8 cellular contexts compared by ENCODE assay signal in the genomic region with DNA sequence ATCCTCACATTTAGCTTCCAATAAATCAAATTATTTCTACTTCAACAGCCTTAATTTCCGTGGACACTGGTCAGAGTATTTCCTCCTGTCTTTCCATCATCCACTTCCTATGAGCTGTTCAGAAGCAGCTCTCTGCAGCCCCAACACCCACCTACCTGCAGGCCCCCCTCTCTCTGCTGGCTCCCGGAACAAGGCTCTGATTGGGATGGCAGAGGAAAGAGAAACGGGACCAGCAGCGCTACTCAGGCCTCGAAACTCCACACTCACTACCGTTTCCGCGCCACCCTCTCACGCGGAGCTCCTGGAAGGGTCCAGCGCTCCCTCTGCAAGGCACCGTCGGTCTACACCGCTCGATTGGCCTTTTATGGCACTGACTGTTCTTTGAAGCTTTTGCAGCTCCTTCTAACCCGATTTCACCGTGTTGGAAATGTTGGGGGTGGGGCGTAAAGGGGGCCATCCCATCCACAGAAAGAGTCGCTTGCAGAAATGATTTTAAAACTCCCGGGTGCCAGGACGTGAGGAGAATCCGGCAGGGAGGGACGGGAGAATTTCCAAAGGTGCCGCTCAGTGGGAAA. TPM values are rescaled to one million over a fixed set of nuclear protein-coding genes. Genes with fewer than 3 reads are reported as not detected.
DNase-seq lines count a peak whose midpoint lies in the region; TF ChIP-seq lines count a peak whose summit lies in the region.

No MANE protein-coding gene starts in this region.

- H3K36me3 ChIP-seq in MM.1S (replicated peaks; ENCODE audit: insufficient read depth, low read length) = no peaks in the 10 kb centered on the region
- H3K36me3 ChIP-seq in skeletal muscle satellite cell (ENCODE audit: insufficient read depth, low read length) = no peaks in the 10 kb centered on the region

- peak overlapping the region; percentile 62 for H3K9ac ChIP-seq in H9 (ENCODE audit: extremely low read depth, insufficient read length, low read length)
- H3K9ac ChIP-seq in MM.1S (ENCODE audit: low read length) = peak overlapping the region; percentile 89
- peak overlapping the region; percentile 86 for H3K9ac ChIP-seq in skeletal muscle satellite cell (ENCODE audit: low read depth, low read length)

- H2BK20ac ChIP-seq in H9 (ENCODE audit: low read depth, low read length, poor library complexity, severe bottlenecking) = no peak overlapping the region

- no peak overlapping the region for H2AFZ ChIP-seq in H9 (ENCODE audit: low read length)
- H2AFZ ChIP-seq in MM.1S (ENCODE audit: low read length) = peak overlapping the region; percentile 92

- peaks cover 22% of the 10 kb centered on the region for H3K23me2 ChIP-seq in H9 (ENCODE audit: insufficient read length, low read depth, low read length, poor library complexity, severe bottlenecking)

- H4K5ac ChIP-seq in H9 (ENCODE audit: insufficient read length, low read depth, low read length) = peak overlapping the region; percentile 1

- WGBS in H9 (ENCODE audit: extremely low coverage, insufficient read length, low lambda C conversion rate) = no CpG with 5 or more reads among the region's 24 CpGs

- H3K27ac ChIP-seq in H9 (ENCODE audit: insufficient read length, low read depth, low read length) (peak overlapping the region; percentile 18), MM.1S (ENCODE audit: low read length) (peak overlapping the region; percentile 92; the same call in 1 of the 2 replicates)

- DNase-seq in SKM-1 treated with dmso at 0.1 percent for 144 hours (lab: John Stamatoyannopoulos, UW; ENCODE audit: unreplicated experiment) (peak; percentile 32), SKM-1 (lab: John Stamatoyannopoulos, UW; ENCODE audit: unreplicated experiment) (no peak), H9 (no peak), MM.1S (no peak), midbrain (lab: John Stamatoyannopoulos, UW) (no peak)
- peak; percentile 40 for DNase-seq in activated naive CD8-positive, alpha-beta T cell treated with anti-CD3 and anti-CD28 coated beads for 36 hours

- no peaks in the 10 kb centered on the region for H3K9me3 ChIP-seq in H9 (ENCODE audit: control insufficient read depth, low read depth, low read length)
- H3K9me3 ChIP-seq in MM.1S (replicated peaks; ENCODE audit: insufficient read depth, low read length) = no peaks in the 10 kb centered on the region
- no peaks in the 10 kb centered on the region for H3K9me3 ChIP-seq in skeletal muscle satellite cell (replicated peaks; ENCODE audit: low read length)

- H3K79me2 ChIP-seq in H9 (ENCODE audit: insufficient read depth, low read length) (peaks cover 37% of the 10 kb centered on the region), MM.1S (ENCODE audit: low read length) (peaks cover 40% of the 10 kb centered on the region)

- peaks cover 28 to 29% of the 10 kb centered on the region in 2 experiments for H3K4me1 Mint-ChIP-seq in H9
- H3K4me1 Mint-ChIP-seq in activated naive CD8-positive, alpha-beta T cell treated with anti-CD3 and anti-CD28 coated beads for 36 hours = peaks cover 11% of the 10 kb centered on the region

- H3K4me3 Mint-ChIP-seq in H9 = no peak overlapping the region; a peak in 2 of 5 replicates
- H3K4me3 Mint-ChIP-seq in activated naive CD8-positive, alpha-beta T cell treated with anti-CD3 and anti-CD28 coated beads for 36 hours = peak overlapping the region; percentile 87

- H3K4ac ChIP-seq in H9 (ENCODE audit: low read depth, low read length) = no peak overlapping the region

- H2BK120ac ChIP-seq in H9 (ENCODE audit: low read depth, low read length, poor library complexity, severe bottlenecking) = no peak overlapping the region

- no peak overlapping the region for H4K8ac ChIP-seq in H9 (replicated peaks; ENCODE audit: insufficient read length, low read depth, low read length)

- H3K4me2 ChIP-seq in H9 (ENCODE audit: insufficient read depth, insufficient read length, low read length) (peak overlapping the region; percentile 98), MM.1S (ENCODE audit: low read depth, low read length) (peak overlapping the region; percentile 89), skeletal muscle satellite cell (ENCODE audit: low read length) (peak overlapping the region; percentile 92)

- H3K18ac ChIP-seq in H9 (ENCODE audit: insufficient read length, low read depth, low read length) = peak overlapping the region; percentile 78

- H3K36me3 Mint-ChIP-seq in H9 (ENCODE audit: insufficient read depth in 1 of 3, low read depth in 3 of 3) = peaks cover 13 to 26% (median 23%) of the 10 kb centered on the region in 3 experiments
- no peaks in the 10 kb centered on the region for H3K36me3 Mint-ChIP-seq in activated naive CD8-positive, alpha-beta T cell treated with anti-CD3 and anti-CD28 coated beads for 36 hours

- TF ChIP-seq CTCF in H9 (conservative IDR thresholded peaks at IDR 0.05) (no peak), MM.1S (IDR thresholded peaks at IDR 0.05; ENCODE audit: low read length) (no peak)

- peaks cover 13% of the 10 kb centered on the region; the same call in 1 of the 2 replicates for H3K4me1 ChIP-seq in H9 (ENCODE audit: insufficient read depth, low read length)
- H3K4me1 ChIP-seq in MM.1S (ENCODE audit: low read length) = peaks cover 18% of the 10 kb centered on the region; the same call in 1 of the 2 replicates
- peaks cover 44% of the 10 kb centered on the region for H3K4me1 ChIP-seq in skeletal muscle satellite cell (ENCODE audit: control insufficient read depth, insufficient read depth, low read length)

- H4K20me1 ChIP-seq in H9 (ENCODE audit: control insufficient read depth, insufficient read depth, insufficient read length) (no peaks in the 10 kb centered on the region), MM.1S (ENCODE audit: insufficient read depth, low read length) (no peaks in the 10 kb centered on the region)

- H2BK5ac ChIP-seq in H9 (ENCODE audit: insufficient read length, low read length) = no peak overlapping the region

- peaks cover 5% of the 10 kb centered on the region for H3K27me3 Mint-ChIP-seq in H9 (ENCODE audit: low read depth)
- no peaks in the 10 kb centered on the region for H3K27me3 Mint-ChIP-seq in activated naive CD8-positive, alpha-beta T cell treated with anti-CD3 and anti-CD28 coated beads for 36 hours

- H3K9me3 Mint-ChIP-seq in H9 = peaks cover 10 to 25% of the 10 kb centered on the region in 2 experiments; a peak in 4 of 5 replicates
- no peaks in the 10 kb centered on the region for H3K9me3 Mint-ChIP-seq in activated naive CD8-positive, alpha-beta T cell treated with anti-CD3 and anti-CD28 coated beads for 36 hours

- no peak overlapping the region for H3T11ph ChIP-seq in H9 (ENCODE audit: low read length)

- no peaks in the 10 kb centered on the region for H3K9me2 ChIP-seq in MM.1S (replicated peaks; ENCODE audit: insufficient read depth, low read length)

- no peak overlapping the region for H2AK5ac ChIP-seq in H9 (ENCODE audit: insufficient read length, low read length)

- H3K56ac ChIP-seq in H9 (ENCODE audit: insufficient read length, low read depth, low read length) = no peak overlapping the region

- H3K27ac Mint-ChIP-seq in H9 = peak overlapping the region; percentile 92 to 98 (median 98)
- H3K27ac Mint-ChIP-seq in activated naive CD8-positive, alpha-beta T cell treated with anti-CD3 and anti-CD28 coated beads for 36 hours = peak overlapping the region; percentile 89

- H3K4me3 ChIP-seq in MM.1S (ENCODE audit: low read length) = peak overlapping the region; percentile 99
- peak overlapping the region; percentile 95 for H3K4me3 ChIP-seq in iPS-11a (ENCODE audit: low read depth, low read length)
- H3K4me3 ChIP-seq in skeletal muscle satellite cell (ENCODE audit: low read length) = peak overlapping the region; percentile 82

- no peak overlapping the region for H4K91ac ChIP-seq in H9 (ENCODE audit: insufficient read length, low read depth, low read length)

- H2BK15ac ChIP-seq in H9 (ENCODE audit: low read depth, low read length) = no peak overlapping the region

- H3F3A ChIP-seq in MM.1S (ENCODE audit: insufficient read depth, low read length) = peaks cover 16% of the 10 kb centered on the region

- H2BK12ac ChIP-seq in H9 (ENCODE audit: insufficient read length, low read depth, low read length) = no peak overlapping the region

- H3K27me3 ChIP-seq in H9 (ENCODE audit: insufficient read depth, low read length) (no peaks in the 10 kb centered on the region), MM.1S (replicated peaks; ENCODE audit: insufficient read depth, low read length) (no peaks in the 10 kb centered on the region), skeletal muscle satellite cell (ENCODE audit: control insufficient read depth, insufficient read depth, low read length) (no peaks in the 10 kb centered on the region)

- no peak overlapping the region for H3K23ac ChIP-seq in H9 (ENCODE audit: insufficient read length, low read depth, low read length)

- H3K79me1 ChIP-seq in H9 (ENCODE audit: insufficient read depth, low read depth, low read length, poor library complexity, severe bottlenecking) = no peaks in the 10 kb centered on the region

- H3K14ac ChIP-seq in H9 (ENCODE audit: insufficient read depth, low read length) = peak overlapping the region; percentile 94

RNA-seq across cellular contexts. Expression of a gene that starts 0.4 kb away (rescaled TPM):
- 37.4 and 37.5 TPM in 2 replicates for total RNA-seq in H9 (2021)
- 10 to 100 TPM; 14.1 to 14.2 TPM for total RNA-seq in activated naive CD8-positive, alpha-beta T cell treated with anti-CD3 and anti-CD28 coated beads for 36 hours
- total RNA-seq in skeletal muscle satellite cell (2012; rRNA removed) = 45.1 and 54.0 TPM in 2 replicates

Comparison
In these comparisons a context has a peak if more than half of its experiments do, and no peak if none do; other contexts are left out.
1. DNase-seq: peak in SKM-1 treated with dmso at 0.1 percent for 144 hours (single experiment) and activated naive CD8-positive, alpha-beta T cell treated with anti-CD3 and anti-CD28 coated beads for 36 hours (single experiment); none in SKM-1 (single experiment), H9 (single experiment), MM.1S (single experiment) and midbrain (single experiment).
2. Peak in every context shown above with its lines, with median percentiles within 50 percentile points of each other: H3K4me2 ChIP-seq, H3K9ac ChIP-seq and H3K4me3 ChIP-seq.